10 cellular contexts compared by ENCODE assay signal in the genomic region with DNA sequence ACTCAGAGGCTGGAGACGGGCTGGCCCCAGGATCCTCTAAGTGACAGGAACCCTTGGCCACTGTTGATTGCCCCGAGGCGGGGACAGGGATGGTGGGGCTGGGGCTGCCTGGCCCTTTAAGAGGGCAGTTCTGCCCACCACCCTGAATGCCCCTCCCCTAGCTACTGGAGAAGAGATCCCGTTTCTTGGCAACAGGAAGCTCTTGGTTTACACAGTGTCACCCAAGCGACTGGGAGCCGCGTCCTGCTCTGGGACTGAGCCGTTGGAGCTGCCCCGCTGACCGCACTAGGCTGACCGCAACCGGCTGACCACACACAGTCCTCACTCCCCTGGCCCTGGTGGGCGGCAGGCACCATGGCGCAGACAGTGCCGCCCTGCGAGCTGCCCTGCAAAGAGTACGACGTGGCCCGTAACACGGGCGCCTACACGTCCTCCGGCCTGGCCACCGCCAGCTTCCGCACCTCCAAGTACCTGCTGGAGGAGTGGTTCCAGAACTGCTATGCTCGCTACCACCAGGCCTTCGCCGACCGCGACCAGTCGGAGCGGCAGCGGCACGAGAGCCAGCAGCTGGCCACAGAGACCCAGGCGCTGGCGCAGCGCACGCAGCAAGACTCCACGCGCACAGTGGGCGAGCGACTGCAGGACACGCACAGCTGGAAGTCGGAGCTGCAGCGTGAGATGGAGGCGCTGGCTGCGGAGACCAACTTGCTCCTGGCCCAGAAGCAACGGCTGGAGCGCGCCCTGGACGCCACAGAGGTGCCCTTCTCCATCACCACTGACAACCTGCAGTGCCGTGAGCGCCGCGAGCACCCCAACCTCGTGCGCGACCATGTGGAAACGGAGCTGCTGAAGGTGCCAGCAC. TPM values are rescaled to one million over a fixed set of nuclear protein-coding genes. Genes with fewer than 3 reads are reported as not detected.
DNase-seq lines count a peak whose midpoint lies in the region; ATAC-seq and TF ChIP-seq lines count a peak whose summit lies in the region.
"Had no signal": no experiment of that assay in that cellular context is flagged by ENCODE, and none has a peak within 500 bp of the region (broad histone marks: within the 10 kb centered on the region; RNA-seq: fewer than 3 reads in every experiment).

A gene with protein sequence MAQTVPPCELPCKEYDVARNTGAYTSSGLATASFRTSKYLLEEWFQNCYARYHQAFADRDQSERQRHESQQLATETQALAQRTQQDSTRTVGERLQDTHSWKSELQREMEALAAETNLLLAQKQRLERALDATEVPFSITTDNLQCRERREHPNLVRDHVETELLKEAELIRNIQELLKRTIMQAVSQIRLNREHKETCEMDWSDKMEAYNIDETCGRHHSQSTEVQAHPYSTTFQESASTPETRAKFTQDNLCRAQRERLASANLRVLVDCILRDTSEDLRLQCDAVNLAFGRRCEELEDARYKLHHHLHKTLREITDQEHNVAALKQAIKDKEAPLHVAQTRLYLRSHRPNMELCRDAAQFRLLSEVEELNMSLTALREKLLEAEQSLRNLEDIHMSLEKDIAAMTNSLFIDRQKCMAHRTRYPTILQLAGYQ (plus strand): TSS at position 205 of the 862 bp plus-strand sequence. CDS start 150 bp downstream, at position 355.

- no peak for TF ChIP-seq CTCF in WTC11 (IDR thresholded peaks at IDR 0.05)
- no peak for TF ChIP-seq CTCF in CD4-positive, alpha-beta T cell (IDR thresholded peaks at IDR 0.05)
- no peak for TF ChIP-seq CTCF in uterus (IDR thresholded peaks at IDR 0.05)

- peak within 1 kb of the TSS; percentile 63 for H3K4me3 Mint-ChIP-seq in WTC11
- no peak within 1 kb of the TSS for H3K4me3 Mint-ChIP-seq in CD4-positive, alpha-beta T cell
- H3K4me3 Mint-ChIP-seq in stimulated activated memory B cell treated with anti-CD40 and anti-IgM and Interleukin-4, amounts not matched to agents 10 μg/mL and 1 μg/mL and 100 μg/mL, for 72 hours: no peak within 1 kb of the TSS

- H3K9ac ChIP-seq in HUES48 (ENCODE audit: low read depth, low read length): no peak within 1 kb of the TSS

- CTCF ChIA-PET in WTC11 (lab: Charles Lee): interaction anchor here (0.5 to 3.1 kb wide), 12 partner anchors 9 to 208 kb away, joined by 3 to 37 read pairs (median 6); no protein-coding TSS in a partner anchor
- CTCF ChIA-PET in CD4-positive, alpha-beta T cell (lab: Charles Lee): no interaction called here

- no peak within 1 kb of the TSS for H3K27ac ChIP-seq in HUES48 (ENCODE audit: low read depth, low read length)
- no peak within 1 kb of the TSS for H3K27ac ChIP-seq in CD4-positive, alpha-beta T cell (ENCODE audit: low read depth, low read length)
- no peak within 1 kb of the TSS for H3K27ac ChIP-seq in uterus

- peak within 1 kb of the TSS; percentile 37; the same call in 1 of the 2 replicates for H3K4me3 ChIP-seq in HUES48 (ENCODE audit: low read depth, low read length)
- H3K4me3 ChIP-seq in uterus: no peak within 1 kb of the TSS

- intact Hi-C loops in CD4-positive, alpha-beta T cell (cut with DNase I, micrococcal nuclease): loop anchor here in 1 of 2 experiments (5.0 kb wide), 1 partner anchor 246 kb away; no protein-coding TSS in a partner anchor
- intact Hi-C loops in uterus (cut with DNase I; ENCODE audit: low total_unique reads): no loop called here

- no peaks in the 10 kb centered on the region for H3K36me3 ChIP-seq in HUES48 (ENCODE audit: control insufficient read depth, insufficient read depth, low read length)
- H3K36me3 ChIP-seq in uterus: no peaks in the 10 kb centered on the region

- peaks cover 10% of the 10 kb centered on the region for H3K4me1 Mint-ChIP-seq in WTC11
- no peaks in the 10 kb centered on the region for H3K4me1 Mint-ChIP-seq in CD4-positive, alpha-beta T cell (ENCODE audit: low read depth)
- H3K4me1 Mint-ChIP-seq in stimulated activated memory B cell treated with anti-CD40 and anti-IgM and Interleukin-4, amounts not matched to agents 10 μg/mL and 1 μg/mL and 100 μg/mL, for 72 hours: no peaks in the 10 kb centered on the region

- POLR2A ChIA-PET in WTC11 (lab: Charles Lee): no interaction called here
- POLR2A ChIA-PET in CD4-positive, alpha-beta T cell (lab: Charles Lee): no interaction called here

- ATAC-seq in WTC11: peak; percentile 44
- ATAC-seq in CD4-positive, alpha-beta T cell (ENCODE audit: poor library complexity): no peak
- ATAC-seq in stimulated activated memory B cell treated with anti-CD40 and anti-IgM and Interleukin-4, amounts not matched to agents 10 μg/mL and 1 μg/mL and 100 μg/mL, for 72 hours: no peak

- no peaks in the 10 kb centered on the region for H3K9me3 ChIP-seq in HUES48 (ENCODE audit: control insufficient read depth, insufficient read depth, low read length)
- no peaks in the 10 kb centered on the region for H3K9me3 ChIP-seq in CD4-positive, alpha-beta T cell (ENCODE audit: control insufficient read depth, low read length)
- no peaks in the 10 kb centered on the region for H3K9me3 ChIP-seq in uterus

- no peak for TF ChIP-seq POLR2A in uterus (IDR thresholded peaks at IDR 0.05)

- H3K9me3 Mint-ChIP-seq in WTC11: no peaks in the 10 kb centered on the region
- no peaks in the 10 kb centered on the region for H3K9me3 Mint-ChIP-seq in CD4-positive, alpha-beta T cell
- no peaks in the 10 kb centered on the region for H3K9me3 Mint-ChIP-seq in stimulated activated memory B cell treated with anti-CD40 and anti-IgM and Interleukin-4, amounts not matched to agents 10 μg/mL and 1 μg/mL and 100 μg/mL, for 72 hours

- H3K27me3 Mint-ChIP-seq in WTC11 (ENCODE audit: low read depth): peaks cover 43% of the 10 kb centered on the region
- peaks cover 32% of the 10 kb centered on the region for H3K27me3 Mint-ChIP-seq in CD4-positive, alpha-beta T cell
- peaks cover 36% of the 10 kb centered on the region for H3K27me3 Mint-ChIP-seq in stimulated activated memory B cell treated with anti-CD40 and anti-IgM and Interleukin-4, amounts not matched to agents 10 μg/mL and 1 μg/mL and 100 μg/mL, for 72 hours

- peak; percentile 20 for DNase-seq in D341Med (ENCODE audit: low spot score)
- peak; percentile 36 for DNase-seq in WTC11 (ENCODE audit: low spot score)
- DNase-seq in myocyte (ENCODE audit: low read depth): peak; percentile 2
- no peak for DNase-seq in CD4-positive, alpha-beta T cell
- no peak for DNase-seq in uterus
- no peak for DNase-seq in AG20443 (ENCODE audit: low spot score)
- DNase-seq: midbrain, substantia nigra had no signal

- H3K27me3 ChIP-seq in HUES48 (ENCODE audit: control insufficient read depth, insufficient read depth, low read length): peaks cover 37% of the 10 kb centered on the region
- H3K27me3 ChIP-seq in CD4-positive, alpha-beta T cell (ENCODE audit: control insufficient read depth, insufficient read depth, low read length): peaks cover 4% of the 10 kb centered on the region
- no peaks in the 10 kb centered on the region for H3K27me3 ChIP-seq in uterus

- H3K4me1 ChIP-seq in HUES48 (ENCODE audit: control insufficient read depth, insufficient read depth, low read length): no peaks in the 10 kb centered on the region
- H3K4me1 ChIP-seq in uterus: no peaks in the 10 kb centered on the region

- H3K36me3 Mint-ChIP-seq in WTC11: no peaks in the 10 kb centered on the region
- no peaks in the 10 kb centered on the region for H3K36me3 Mint-ChIP-seq in CD4-positive, alpha-beta T cell (ENCODE audit: low read depth)
- H3K36me3 Mint-ChIP-seq in stimulated activated memory B cell treated with anti-CD40 and anti-IgM and Interleukin-4, amounts not matched to agents 10 μg/mL and 1 μg/mL and 100 μg/mL, for 72 hours: no peaks in the 10 kb centered on the region

- H3K27ac Mint-ChIP-seq in WTC11: no peak within 1 kb of the TSS; the same call in 1 of the 2 replicates
- no peak within 1 kb of the TSS for H3K27ac Mint-ChIP-seq in CD4-positive, alpha-beta T cell
- H3K27ac Mint-ChIP-seq in stimulated activated memory B cell treated with anti-CD40 and anti-IgM and Interleukin-4, amounts not matched to agents 10 μg/mL and 1 μg/mL and 100 μg/mL, for 72 hours: no peak within 1 kb of the TSS

TF ChIP-seq in WTC11, 78 proteins besides CTCF, POLR2A, EP300 and RAD21 (continues in another document):
- TF ChIP-seq, protein P1, sequence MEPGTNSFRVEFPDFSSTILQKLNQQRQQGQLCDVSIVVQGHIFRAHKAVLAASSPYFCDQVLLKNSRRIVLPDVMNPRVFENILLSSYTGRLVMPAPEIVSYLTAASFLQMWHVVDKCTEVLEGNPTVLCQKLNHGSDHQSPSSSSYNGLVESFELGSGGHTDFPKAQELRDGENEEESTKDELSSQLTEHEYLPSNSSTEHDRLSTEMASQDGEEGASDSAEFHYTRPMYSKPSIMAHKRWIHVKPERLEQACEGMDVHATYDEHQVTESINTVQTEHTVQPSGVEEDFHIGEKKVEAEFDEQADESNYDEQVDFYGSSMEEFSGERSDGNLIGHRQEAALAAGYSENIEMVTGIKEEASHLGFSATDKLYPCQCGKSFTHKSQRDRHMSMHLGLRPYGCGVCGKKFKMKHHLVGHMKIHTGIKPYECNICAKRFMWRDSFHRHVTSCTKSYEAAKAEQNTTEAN (CRISPR knock-in tag; IDR thresholded peaks at IDR 0.05): no peak
- no peak for TF ChIP-seq SMAD4 (CRISPR knock-in tag; IDR thresholded peaks at IDR 0.05)
- TF ChIP-seq ZNF219 (CRISPR knock-in tag; IDR thresholded peaks at IDR 0.05; ENCODE audit: borderline replicate concordance): no peak
- TF ChIP-seq SOX15 (CRISPR knock-in tag; IDR thresholded peaks at IDR 0.05): no peak
- TF ChIP-seq, protein P2, sequence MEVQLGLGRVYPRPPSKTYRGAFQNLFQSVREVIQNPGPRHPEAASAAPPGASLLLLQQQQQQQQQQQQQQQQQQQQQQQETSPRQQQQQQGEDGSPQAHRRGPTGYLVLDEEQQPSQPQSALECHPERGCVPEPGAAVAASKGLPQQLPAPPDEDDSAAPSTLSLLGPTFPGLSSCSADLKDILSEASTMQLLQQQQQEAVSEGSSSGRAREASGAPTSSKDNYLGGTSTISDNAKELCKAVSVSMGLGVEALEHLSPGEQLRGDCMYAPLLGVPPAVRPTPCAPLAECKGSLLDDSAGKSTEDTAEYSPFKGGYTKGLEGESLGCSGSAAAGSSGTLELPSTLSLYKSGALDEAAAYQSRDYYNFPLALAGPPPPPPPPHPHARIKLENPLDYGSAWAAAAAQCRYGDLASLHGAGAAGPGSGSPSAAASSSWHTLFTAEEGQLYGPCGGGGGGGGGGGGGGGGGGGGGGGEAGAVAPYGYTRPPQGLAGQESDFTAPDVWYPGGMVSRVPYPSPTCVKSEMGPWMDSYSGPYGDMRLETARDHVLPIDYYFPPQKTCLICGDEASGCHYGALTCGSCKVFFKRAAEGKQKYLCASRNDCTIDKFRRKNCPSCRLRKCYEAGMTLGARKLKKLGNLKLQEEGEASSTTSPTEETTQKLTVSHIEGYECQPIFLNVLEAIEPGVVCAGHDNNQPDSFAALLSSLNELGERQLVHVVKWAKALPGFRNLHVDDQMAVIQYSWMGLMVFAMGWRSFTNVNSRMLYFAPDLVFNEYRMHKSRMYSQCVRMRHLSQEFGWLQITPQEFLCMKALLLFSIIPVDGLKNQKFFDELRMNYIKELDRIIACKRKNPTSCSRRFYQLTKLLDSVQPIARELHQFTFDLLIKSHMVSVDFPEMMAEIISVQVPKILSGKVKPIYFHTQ (CRISPR knock-in tag; IDR thresholded peaks at IDR 0.05): no peak

RNA-seq across cellular contexts. Expression of the gene that starts here (rescaled TPM):
- total RNA-seq in WTC11 (2021) (0.18 TPM in 1 of 3 replicates, not detected in the others), myocyte (not detected in 2 replicates), uterus (under 1 TPM in 1 of 4 donors, not detected in 3; 0.55 TPM)
- not detected for polyA plus RNA-seq in myocyte (2012)
- not detected for total RNA-seq in CD4-positive, alpha-beta T cell

Comparison
In these comparisons a context has a peak if more than half of its experiments do, and no peak if none do; other contexts are left out.
1. Peak in DNase-seq and ATAC-seq in WTC11; RNA of the gene not detected or under 1 TPM.
2. Peak in DNase-seq in myocyte; RNA of the gene not detected or under 1 TPM.